10 cellular contexts compared by ENCODE assay signal in the genomic region with DNA sequence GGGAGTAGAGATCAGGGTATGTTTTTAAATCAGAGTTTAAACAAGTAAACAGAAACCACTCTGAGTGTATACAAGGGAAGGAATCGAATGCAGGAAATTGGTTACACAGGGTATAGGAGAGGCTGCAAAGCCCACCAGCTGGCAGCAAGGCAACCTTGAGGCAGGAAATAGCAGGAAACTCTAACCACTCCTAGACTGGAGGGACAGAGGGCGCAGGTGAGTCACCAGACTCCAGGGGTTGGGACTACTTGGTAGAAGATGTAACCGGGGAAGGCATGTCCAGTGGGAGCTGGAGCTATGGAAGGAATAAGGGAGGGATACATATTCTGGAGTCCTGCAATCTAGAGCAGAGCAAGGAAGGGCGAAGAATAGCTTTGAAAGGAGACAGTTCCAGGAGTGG.
DNase-seq lines count a peak whose midpoint lies in the region; ATAC-seq and TF ChIP-seq lines count a peak whose summit lies in the region.
"Had no signal": no experiment of that assay in that cellular context is flagged by ENCODE, and none has a peak within 500 bp of the region (broad histone marks: within the 10 kb centered on the region; RNA-seq: fewer than 3 reads in every experiment).

No MANE protein-coding gene starts in this region.

- ATAC-seq in GM19463 (IDR thresholded peaks at IDR 0.05; ENCODE audit: unreplicated experiment) (no peak), HG03342 (IDR thresholded peaks at IDR 0.05; ENCODE audit: unreplicated experiment) (no peak)
- ATAC-seq: HCT116 had no signal

- no peak overlapping the region for H3K27ac Mint-ChIP-seq in chondrocyte (ENCODE audit: unreplicated experiment)
- H3K27ac Mint-ChIP-seq: dendritic cell treated with granulocyte-macrophage colony-stimulating factor and Interleukin-4, amounts not matched to agents 40 ng/mL and 50 ng/mL, for 4 days had no signal

- no peaks in the 10 kb centered on the region for H3K36me3 Mint-ChIP-seq in chondrocyte (ENCODE audit: low read depth)

- TF ChIP-seq CTCF in chondrocyte (IDR thresholded peaks at IDR 0.05), result peak; percentile 54

- DNase-seq in DMS 273 (lab: John Stamatoyannopoulos, UW; ENCODE audit: unreplicated experiment) (peak; percentile 53), DMS 273 treated with DMSO at 0.1 percent for 48 hours (lab: John Stamatoyannopoulos, UW) (no peak), NCI-H146 treated with DMSO at 0.1 percent for 48 hours (lab: John Stamatoyannopoulos, UW; ENCODE audit: unreplicated experiment) (peak; percentile 22), chondrocyte (ENCODE audit: low spot score) (no peak), renal cortical epithelial cell (ENCODE audit: low read depth) (peak; percentile 17)
- no peak for DNase-seq in activated CD4-positive, CD25-positive, alpha-beta regulatory T cell (lab: John Stamatoyannopoulos, UW)

- H3K9me3 Mint-ChIP-seq in chondrocyte (ENCODE audit: low read depth), result no peaks in the 10 kb centered on the region
- H3K9me3 Mint-ChIP-seq: dendritic cell treated with granulocyte-macrophage colony-stimulating factor and Interleukin-4, amounts not matched to agents 40 ng/mL and 50 ng/mL, for 4 days had no signal

- no peak overlapping the region for H3K4me3 Mint-ChIP-seq in chondrocyte (ENCODE audit: unreplicated experiment)
- H3K4me3 Mint-ChIP-seq: dendritic cell treated with granulocyte-macrophage colony-stimulating factor and Interleukin-4, amounts not matched to agents 40 ng/mL and 50 ng/mL, for 4 days had no signal

- H3K4me1 Mint-ChIP-seq in chondrocyte (ENCODE audit: low read depth), result no peaks in the 10 kb centered on the region

- H3K27me3 Mint-ChIP-seq in chondrocyte (ENCODE audit: low read depth), result peaks cover 20% of the 10 kb centered on the region

Comparison
In these comparisons a context has a peak if more than half of its experiments do, and no peak if none do; other contexts are left out.
1. DNase-seq: peak in DMS 273 (single experiment), NCI-H146 treated with DMSO at 0.1 percent for 48 hours (single experiment) and renal cortical epithelial cell (single experiment); none in DMS 273 treated with DMSO at 0.1 percent for 48 hours (single experiment), chondrocyte (single experiment) and activated CD4-positive, CD25-positive, alpha-beta regulatory T cell (0 of 4).